Comparison of ENCODE assay signal across 17 cellular contexts in the genomic region with DNA sequence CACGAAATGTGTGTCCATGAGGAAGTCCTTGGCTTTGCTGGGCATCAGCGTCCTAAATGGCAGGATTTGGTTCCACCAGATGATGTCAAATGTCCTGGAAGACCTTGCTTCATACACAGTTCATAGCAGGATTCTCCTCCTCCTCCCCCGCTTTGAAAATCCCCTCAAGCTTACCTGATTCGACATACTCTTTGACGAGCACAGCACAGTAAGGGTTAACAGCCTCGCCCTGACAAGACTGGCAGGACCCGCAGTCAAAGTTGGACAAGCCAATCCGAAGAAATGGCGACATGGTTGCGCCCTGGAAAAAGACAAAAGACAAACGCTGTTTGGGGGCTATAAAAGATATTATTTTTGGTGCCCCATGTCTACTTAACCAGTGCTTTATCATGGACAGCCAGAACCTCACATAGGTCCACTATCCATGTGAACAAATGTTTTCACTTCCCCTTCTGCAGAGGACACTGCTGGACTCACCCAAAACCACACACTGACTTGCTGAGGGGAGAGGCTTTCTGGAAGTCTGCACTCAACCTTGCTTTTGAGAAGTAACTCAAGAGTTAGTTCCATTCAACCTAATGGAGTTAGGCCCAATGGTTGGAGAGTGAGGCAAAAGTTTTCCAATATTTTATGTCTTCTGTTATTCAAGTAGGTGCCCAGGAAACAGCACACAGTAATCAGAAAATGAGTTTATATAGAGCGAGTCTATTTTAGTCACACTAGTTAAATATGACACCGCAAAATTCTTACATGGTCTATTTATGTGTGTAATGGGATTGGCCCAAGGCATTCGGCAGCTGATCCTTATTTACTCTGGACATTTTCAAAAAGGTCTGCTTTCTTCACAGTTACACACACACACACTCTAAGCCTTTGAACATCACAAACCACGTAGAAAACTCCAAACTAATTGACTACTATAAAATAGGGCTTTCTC.
A peak's percentile ranks its signal among the peaks of the same experiment; 100 is the strongest.
DNase-seq lines count a peak whose midpoint lies in the region; ATAC-seq and TF ChIP-seq lines count a peak whose summit lies in the region.
"Had no signal": no experiment of that assay in that cellular context is flagged by ENCODE, and none has a peak within 500 bp of the region (broad histone marks: within the 10 kb centered on the region; RNA-seq: fewer than 3 reads in every experiment).

No MANE protein-coding gene starts in this region.

- peaks cover 0 to 9% (median 0%) of the 10 kb centered on the region in 4 donors for H3K27me3 ChIP-seq in esophagus muscularis mucosa
- no peaks in the 10 kb centered on the region for H3K27me3 ChIP-seq in skeletal muscle tissue (ENCODE audit: control insufficient read depth in 3 of 3, insufficient read depth in 3 of 3, low read length in 3 of 3)

- peak overlapping the region; percentile 73 to 84 (median 84) for H3K9ac ChIP-seq in skeletal muscle tissue (ENCODE audit: low read depth in 1 of 3, low read length in 3 of 3)

- peaks cover 53% of the 10 kb centered on the region for H3K36me3 Mint-ChIP-seq in activated naive CD4-positive, alpha-beta T cell treated with anti-CD3 and anti-CD28 coated beads for 36 hours (ENCODE audit: low read depth)

- H3K9me3 ChIP-seq in esophagus muscularis mucosa (no peaks in the 10 kb centered on the region), skeletal muscle tissue (ENCODE audit: control insufficient read depth in 3 of 3, low read length in 3 of 3) (no peaks in the 10 kb centered on the region)

- no peak overlapping the region for H3K27ac ChIP-seq in esophagus muscularis mucosa (replicated peaks in 1 of 4)
- H3K27ac ChIP-seq in skeletal muscle tissue (ENCODE audit: low read depth, low read length): peak overlapping the region; percentile 97
- H3K27ac ChIP-seq: PC-9 had no signal

- no peak overlapping the region for H3K4me3 ChIP-seq in esophagus muscularis mucosa
- peak overlapping the region; percentile 71 to 79 (median 77) for H3K4me3 ChIP-seq in skeletal muscle tissue (ENCODE audit: low read length in 3 of 3)
- H3K4me3 ChIP-seq: lung, PC-9 had no signal

- WGBS in esophagus muscularis mucosa: 72% methylated on average over 15 of the region's 15 CpGs

- peaks cover 13% of the 10 kb centered on the region for H3K9me3 Mint-ChIP-seq in activated naive CD4-positive, alpha-beta T cell treated with anti-CD3 and anti-CD28 coated beads for 36 hours

- H3K4me1 ChIP-seq in esophagus muscularis mucosa: no peaks in the 10 kb centered on the region
- H3K4me1 ChIP-seq in skeletal muscle tissue (ENCODE audit: control insufficient read depth in 3 of 3, insufficient read depth in 3 of 3, low read length in 3 of 3): peaks cover 15 to 31% (median 18%) of the 10 kb centered on the region in 3 donors

- TF ChIP-seq CTCF in esophagus muscularis mucosa (IDR thresholded peaks at IDR 0.05): no peak

- TF ChIP-seq EP300 in esophagus muscularis mucosa (IDR thresholded peaks at IDR 0.05): no peak

- no peaks in the 10 kb centered on the region for H3K27me3 Mint-ChIP-seq in activated naive CD4-positive, alpha-beta T cell treated with anti-CD3 and anti-CD28 coated beads for 36 hours (ENCODE audit: low read depth)
- H3K27me3 Mint-ChIP-seq: activated CD4-positive, alpha-beta T cell treated with anti-CD3 and anti-CD28 coated beads for 36 hours had no signal

- H3K4me3 Mint-ChIP-seq in activated naive CD4-positive, alpha-beta T cell treated with anti-CD3 and anti-CD28 coated beads for 36 hours: no peak overlapping the region
- H3K4me3 Mint-ChIP-seq: activated CD4-positive, alpha-beta T cell treated with anti-CD3 and anti-CD28 coated beads for 36 hours; H9; stimulated activated naive B cell treated with anti-CD40 and anti-IgM and Interleukin-4, amounts not matched to agents 10 μg/mL and 1 μg/mL and 100 μg/mL, for 72 hours had no signal

- ATAC-seq in GM19328 (IDR thresholded peaks at IDR 0.05; ENCODE audit: unreplicated experiment): no peak
- ATAC-seq: activated CD4-positive, alpha-beta T cell treated with anti-CD3 and anti-CD28 coated beads for 36 hours; stimulated activated naive B cell treated with anti-CD40 and anti-IgM and Interleukin-4, amounts not matched to agents 10 μg/mL and 1 μg/mL and 100 μg/mL, for 72 hours had no signal

- peak overlapping the region; percentile 20 for H3K27ac Mint-ChIP-seq in activated naive CD4-positive, alpha-beta T cell treated with anti-CD3 and anti-CD28 coated beads for 36 hours
- H3K27ac Mint-ChIP-seq: activated CD4-positive, alpha-beta T cell treated with anti-CD3 and anti-CD28 coated beads for 36 hours; H9; stimulated activated naive B cell treated with anti-CD40 and anti-IgM and Interleukin-4, amounts not matched to agents 10 μg/mL and 1 μg/mL and 100 μg/mL, for 72 hours had no signal

- no peak for DNase-seq in activated naive CD4-positive, alpha-beta T cell treated with anti-CD3 and anti-CD28 coated beads for 36 hours
- no peak for DNase-seq in activated naive CD4-positive, alpha-beta T cell (lab: John Stamatoyannopoulos, UW)
- DNase-seq in NOMO-1 treated with dmso at 0.1 percent for 144 hours (lab: John Stamatoyannopoulos, UW; ENCODE audit: unreplicated experiment) (peak; percentile 24), esophagus muscularis mucosa (ENCODE audit: extremely low spot score) (peak; percentile 60), NCI-H2171 (lab: John Stamatoyannopoulos, UW) (no peak)
- DNase-seq in central memory CD4-positive, alpha-beta T cell: no peak
- DNase-seq: activated CD4-positive, alpha-beta T cell treated with anti-CD3 and anti-CD28 coated beads for 36 hours; DMS 273 treated with DMSO at 0.1 percent for 48 hours; H9; KG1; NCI-H1694; NCI-H510A; PC-9; stimulated activated naive B cell treated with anti-CD40 and anti-IgM and Interleukin-4, amounts not matched to agents 10 μg/mL and 1 μg/mL and 100 μg/mL, for 72 hours had no signal

- H3K36me3 ChIP-seq in esophagus muscularis mucosa: no peaks in the 10 kb centered on the region
- peaks cover 3 to 11% (median 8%) of the 10 kb centered on the region in 3 donors for H3K36me3 ChIP-seq in skeletal muscle tissue (ENCODE audit: control insufficient read depth in 3 of 3, insufficient read depth in 3 of 3, low read length in 3 of 3)

- intact Hi-C loops in activated naive CD4-positive, alpha-beta T cell treated with anti-CD3 and anti-CD28 coated beads for 36 hours (cut with micrococcal nuclease): no loop called here
- intact Hi-C loops in esophagus muscularis mucosa (cut with DNase I): no loop called here

- no peak for TF ChIP-seq POLR2A in esophagus muscularis mucosa (IDR thresholded peaks at IDR 0.05; ENCODE audit: low read depth)

- CTCF ChIA-PET in activated naive CD4-positive, alpha-beta T cell treated with anti-CD3 and anti-CD28 coated beads for 36 hours (lab: Charles Lee): interaction anchor here (0.7 kb wide), 1 partner anchor 15 kb away, joined by 3 read pairs; no protein-coding TSS in a partner anchor

- H3K4me1 Mint-ChIP-seq in activated naive CD4-positive, alpha-beta T cell treated with anti-CD3 and anti-CD28 coated beads for 36 hours (ENCODE audit: low read depth): peaks cover 83% of the 10 kb centered on the region

Comparison
In these comparisons a context has a peak if more than half of its experiments do, and no peak if none do; other contexts are left out.
1. DNase-seq: peak in NOMO-1 treated with dmso at 0.1 percent for 144 hours (single experiment) and esophagus muscularis mucosa (single experiment); none in activated naive CD4-positive, alpha-beta T cell treated with anti-CD3 and anti-CD28 coated beads for 36 hours (single experiment), activated naive CD4-positive, alpha-beta T cell (0 of 4), NCI-H2171 (single experiment) and central memory CD4-positive, alpha-beta T cell (single experiment).
2. H3K4me3 ChIP-seq: peak in skeletal muscle tissue (3 of 3); none in esophagus muscularis mucosa (0 of 4).